Comparison of ENCODE assay signal across 2 cellular contexts in genomic region chr17:61436273-61436672, GRCh38.
A peak's percentile ranks its signal among the peaks of the same experiment; 100 is the strongest.
TF ChIP-seq lines count a peak whose summit lies in the region.

No MANE protein-coding gene starts in this region.

TF ChIP-seq in A549, 52 proteins besides CTCF, POLR2A, EP300 and RAD21:
- 0 out of 2 replicates have a peak, but pooled peaks have one; percentile 14 for TF ChIP-seq REST (IDR thresholded peaks at IDR 0.05)
- TF ChIP-seq MAZ (IDR thresholded peaks at IDR 0.05; ENCODE audit: borderline replicate concordance, low read depth, low read length): no peak
- no peak for TF ChIP-seq KDM1A (IDR thresholded peaks at IDR 0.05; ENCODE audit: low read depth)
TF ChIP-seq in A549: peak in this region for 1.

TF ChIP-seq in K562, 482 proteins besides CTCF, POLR2A, EP300 and RAD21:
- TF ChIP-seq ZBTB11 (CRISPR knock-in tag; IDR thresholded peaks at IDR 0.05) (peak in 1 of 3 experiments; percentile 78; a peak in 1 of 6 replicates), FOXP1 (CRISPR knock-in tag; IDR thresholded peaks at IDR 0.05) (no peak), NR2C2 (CRISPR knock-in tag; IDR thresholded peaks at IDR 0.05) (no peak), NR2C2 (tag; IDR thresholded peaks at IDR 0.05) (no peak), ARNT (IDR thresholded peaks at IDR 0.05) (no peak), CTCFL (IDR thresholded peaks at IDR 0.05; ENCODE audit: borderline replicate concordance, insufficient read depth, low read depth, low read length, poor library complexity, severe bottlenecking) (no peak), TAF1 (IDR thresholded peaks at IDR 0.05; ENCODE audit: control insufficient read depth, extremely low read depth, insufficient read depth, low read length, severe bottlenecking) (no peak), EWSR1 (IDR thresholded peaks at IDR 0.05; ENCODE audit: borderline replicate concordance, low read depth, partially characterized antibody) (peak; percentile 47)
- TF ChIP-seq, protein P1, sequence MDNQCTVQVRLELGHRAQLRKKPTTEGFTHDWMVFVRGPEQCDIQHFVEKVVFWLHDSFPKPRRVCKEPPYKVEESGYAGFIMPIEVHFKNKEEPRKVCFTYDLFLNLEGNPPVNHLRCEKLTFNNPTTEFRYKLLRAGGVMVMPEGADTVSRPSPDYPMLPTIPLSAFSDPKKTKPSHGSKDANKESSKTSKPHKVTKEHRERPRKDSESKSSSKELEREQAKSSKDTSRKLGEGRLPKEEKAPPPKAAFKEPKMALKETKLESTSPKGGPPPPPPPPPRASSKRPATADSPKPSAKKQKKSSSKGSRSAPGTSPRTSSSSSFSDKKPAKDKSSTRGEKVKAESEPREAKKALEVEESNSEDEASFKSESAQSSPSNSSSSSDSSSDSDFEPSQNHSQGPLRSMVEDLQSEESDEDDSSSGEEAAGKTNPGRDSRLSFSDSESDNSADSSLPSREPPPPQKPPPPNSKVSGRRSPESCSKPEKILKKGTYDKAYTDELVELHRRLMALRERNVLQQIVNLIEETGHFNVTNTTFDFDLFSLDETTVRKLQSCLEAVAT (IDR thresholded peaks at IDR 0.05): no peak
- TF ChIP-seq, protein P2, sequence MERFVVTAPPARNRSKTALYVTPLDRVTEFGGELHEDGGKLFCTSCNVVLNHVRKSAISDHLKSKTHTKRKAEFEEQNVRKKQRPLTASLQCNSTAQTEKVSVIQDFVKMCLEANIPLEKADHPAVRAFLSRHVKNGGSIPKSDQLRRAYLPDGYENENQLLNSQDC (CRISPR knock-in tag; IDR thresholded peaks at IDR 0.05): no peak
TF ChIP-seq in K562: peak in this region for 2.
